Comparison of ENCODE assay signal across 7 cellular contexts in genomic region chr15:63500265-63501250, GRCh38. TPM values are rescaled to one million over a fixed set of nuclear protein-coding genes. Genes with fewer than 3 reads are reported as not detected.
DNase-seq lines count a peak whose midpoint lies in the region; FAIRE-seq and TF ChIP-seq lines count a peak whose summit lies in the region.

No MANE protein-coding gene starts in this region.

- peaks cover 12% of the 10 kb centered on the region for H3F3A ChIP-seq in smooth muscle cell (ENCODE audit: low read depth)

- H3K4me3 ChIP-seq in keratinocyte (ENCODE audit: control insufficient read depth in 2 of 3, extremely low read depth in 1 of 3, insufficient read depth in 2 of 3, low read depth in 1 of 3, low read length in 3 of 3) (peak overlapping the region in 2 of 3 experiments; percentile 4 to 11), smooth muscle cell (peak overlapping the region; percentile 9)

- WGBS in smooth muscle cell (ENCODE audit: low lambda C conversion rate) = 84% methylated on average over 8 of the region's 8 CpGs

- H4K20me1 ChIP-seq in keratinocyte (ENCODE audit: control insufficient read depth, extremely low read depth, insufficient read depth, low read length) = no peaks in the 10 kb centered on the region
- H4K20me1 ChIP-seq in smooth muscle cell (ENCODE audit: low read depth) = peaks cover under 1% of the 10 kb centered on the region

- peak overlapping the region; percentile 81 for H3K4me3 Mint-ChIP-seq in HFFc6
- H3K4me3 Mint-ChIP-seq in activated CD4-positive, alpha-beta memory T cell treated with anti-CD3 and anti-CD28 coated beads, Interleukin-2, amount 10 ng/mL, durations not matched to agents 7 days and 5 days = peak overlapping the region; percentile 76

- peak overlapping the region; percentile 68 for H3K4me2 ChIP-seq in keratinocyte (ENCODE audit: control insufficient read depth, extremely low read depth, insufficient read depth, low read depth, low read length)
- peak overlapping the region; percentile 54 for H3K4me2 ChIP-seq in smooth muscle cell

- no peak for DNase-seq in HFFc6
- no peak for DNase-seq in activated CD4-positive, alpha-beta memory T cell treated with anti-CD3 and anti-CD28 coated beads, Interleukin-2, amount 10 ng/mL, durations not matched to agents 7 days and 5 days
- no peak for DNase-seq in keratinocyte (ENCODE audit: low read depth, low spot score)
- no peak for DNase-seq in smooth muscle cell (lab: John Stamatoyannopoulos, UW; ENCODE audit: unreplicated experiment)
- no peak for DNase-seq in hypothalamus (lab: John Stamatoyannopoulos, UW)
- no peak for DNase-seq in GM10266 (ENCODE audit: extremely low spot score)
- DNase-seq in mesenteric fat pad (ENCODE audit: low spot score) = no peak

- TF ChIP-seq CTCF in HFFc6 (IDR thresholded peaks at IDR 0.05) (no peak), keratinocyte (optimal IDR thresholded peaks at IDR 0.05 in 1 of 3, IDR thresholded peaks at IDR 0.05 in 1 of 3, conservative IDR thresholded peaks at IDR 0.05 in 1 of 3; ENCODE audit: extremely low read depth in 1 of 3, insufficient read depth in 2 of 3, low read length in 3 of 3) (no peak), smooth muscle cell (IDR thresholded peaks at IDR 0.05; ENCODE audit: borderline replicate concordance, insufficient read depth, poor library complexity, severe bottlenecking) (no peak), GM10266 (IDR thresholded peaks at IDR 0.05; ENCODE audit: control insufficient read depth, insufficient read depth, low read depth, missing control alignments) (no peak)

- no peaks in the 10 kb centered on the region for H3K36me3 ChIP-seq in keratinocyte (ENCODE audit: control insufficient read depth in 2 of 2, extremely low read depth in 1 of 2, insufficient read depth in 2 of 2, low read length in 2 of 2)
- no peaks in the 10 kb centered on the region for H3K36me3 ChIP-seq in smooth muscle cell (ENCODE audit: low read depth)

- H3K79me2 ChIP-seq in keratinocyte (ENCODE audit: control insufficient read depth, insufficient read depth, low read length) (peaks cover 9% of the 10 kb centered on the region), smooth muscle cell (ENCODE audit: low read depth) (peaks cover 5% of the 10 kb centered on the region)

- H3K4me1 Mint-ChIP-seq in HFFc6 (ENCODE audit: low read depth) = peaks cover 43% of the 10 kb centered on the region
- peaks cover 58% of the 10 kb centered on the region for H3K4me1 Mint-ChIP-seq in activated CD4-positive, alpha-beta memory T cell treated with anti-CD3 and anti-CD28 coated beads, Interleukin-2, amount 10 ng/mL, durations not matched to agents 7 days and 5 days

- dilution Hi-C loops in keratinocyte (cut with MboI; ENCODE audit: extremely low pct_ligation_motif_present, low sequenced_read_pairs) = no loop called here

- FAIRE-seq in keratinocyte (lab: Jason Lieb, UNC) = no peak

- H3K27me3 ChIP-seq in keratinocyte (ENCODE audit: control insufficient read depth, extremely low read depth, insufficient read depth, low read length) (no peaks in the 10 kb centered on the region), smooth muscle cell (ENCODE audit: low read depth) (no peaks in the 10 kb centered on the region)

- H3K27ac Mint-ChIP-seq in HFFc6 = peak overlapping the region; percentile 98
- peak overlapping the region; percentile 62 for H3K27ac Mint-ChIP-seq in activated CD4-positive, alpha-beta memory T cell treated with anti-CD3 and anti-CD28 coated beads, Interleukin-2, amount 10 ng/mL, durations not matched to agents 7 days and 5 days

- H3K9me3 Mint-ChIP-seq in HFFc6 = no peaks in the 10 kb centered on the region
- no peaks in the 10 kb centered on the region for H3K9me3 Mint-ChIP-seq in activated CD4-positive, alpha-beta memory T cell treated with anti-CD3 and anti-CD28 coated beads, Interleukin-2, amount 10 ng/mL, durations not matched to agents 7 days and 5 days

- H2AFZ ChIP-seq in keratinocyte (ENCODE audit: control insufficient read depth, low read length) (peak overlapping the region; percentile 85), smooth muscle cell (ENCODE audit: low read depth) (no peak overlapping the region)

- peak overlapping the region; percentile 74 for H3K27ac ChIP-seq in keratinocyte (ENCODE audit: control insufficient read depth, insufficient read depth, low read length)
- H3K27ac ChIP-seq in smooth muscle cell (ENCODE audit: low read depth) = peak overlapping the region; percentile 98

- no peaks in the 10 kb centered on the region for H3K9me3 ChIP-seq in keratinocyte (ENCODE audit: control insufficient read depth, low read depth, low read length)
- no peaks in the 10 kb centered on the region for H3K9me3 ChIP-seq in smooth muscle cell (replicated peaks; ENCODE audit: low read depth)

- no peaks in the 10 kb centered on the region for H3K9me1 ChIP-seq in keratinocyte (ENCODE audit: control insufficient read depth, extremely low read depth, insufficient read depth, low read length)

- H3K4me1 ChIP-seq in keratinocyte (ENCODE audit: control insufficient read depth, extremely low read depth, insufficient read depth, low read length) = peaks cover 36% of the 10 kb centered on the region
- peaks cover 13% of the 10 kb centered on the region for H3K4me1 ChIP-seq in smooth muscle cell (ENCODE audit: low read depth)

- H3K9ac ChIP-seq in keratinocyte (ENCODE audit: control insufficient read depth, extremely low read depth, insufficient read depth, low read length) (peak overlapping the region; percentile 68), smooth muscle cell (ENCODE audit: low read depth) (no peak overlapping the region)

- CTCF ChIA-PET in activated CD4-positive, alpha-beta memory T cell treated with anti-CD3 and anti-CD28 coated beads, Interleukin-2, amount 10 ng/mL, durations not matched to agents 7 days and 5 days (lab: Charles Lee) = interaction anchor here (1.3 to 2.6 kb wide), 3 partner anchors 17 to 33 kb away, joined by 3 to 8 read pairs (median 4); no protein-coding TSS in a partner anchor

- POLR2A ChIA-PET in activated CD4-positive, alpha-beta memory T cell treated with anti-CD3 and anti-CD28 coated beads, Interleukin-2, amount 10 ng/mL, durations not matched to agents 7 days and 5 days (lab: Charles Lee) = interaction anchor here (0.7 to 8.4 kb wide), 5 partner anchors 10 to 268 kb away, joined by 3 to 175 read pairs (median 4); no protein-coding TSS in a partner anchor

- H3K27me3 Mint-ChIP-seq in HFFc6 (ENCODE audit: insufficient read depth) = peaks cover 15% of the 10 kb centered on the region
- no peaks in the 10 kb centered on the region for H3K27me3 Mint-ChIP-seq in activated CD4-positive, alpha-beta memory T cell treated with anti-CD3 and anti-CD28 coated beads, Interleukin-2, amount 10 ng/mL, durations not matched to agents 7 days and 5 days

- H3K36me3 Mint-ChIP-seq in HFFc6 (ENCODE audit: low read depth) = peaks cover 7% of the 10 kb centered on the region; the same call in 1 of the 2 replicates
- H3K36me3 Mint-ChIP-seq in activated CD4-positive, alpha-beta memory T cell treated with anti-CD3 and anti-CD28 coated beads, Interleukin-2, amount 10 ng/mL, durations not matched to agents 7 days and 5 days (ENCODE audit: low read depth) = peaks cover 2% of the 10 kb centered on the region

RNA-seq across cellular contexts. Expression of gene USP3, which starts 3.8 kb away (rescaled TPM):
- 10 to 100 TPM; 16.8 to 26.2 (median 23.1) TPM for total RNA-seq in HFFc6 (2021; fragmentation: NEBNext Ultra II Directional; extraction: Animal tissue kit (Norgen Biotek cat#: 25700))
- 10 to 100 TPM; 67.9 to 68.7 TPM for total RNA-seq in activated CD4-positive, alpha-beta memory T cell treated with anti-CD3 and anti-CD28 coated beads, Interleukin-2, amount 10 ng/mL, durations not matched to agents 7 days and 5 days
- polyA plus RNA-seq in keratinocyte = 8.3 to 19.9 TPM (median 16.2 TPM) in 3 replicates
- polyA plus RNA-seq in keratinocyte (2011; ENCODE audit: low read depth) = 57.4 TPM
- 10.6 and 17.3 TPM in 2 replicates for polyA plus RNA-seq in keratinocyte (2011; cell fraction: cytosol; rRNA removed)
- 29.1 and 32.3 TPM in 2 replicates for polyA plus RNA-seq in keratinocyte (2011; cell fraction: nucleus; rRNA removed)
- 18.0 and 25.1 TPM in 2 replicates for polyA plus RNA-seq in keratinocyte (2012; ENCODE audit: low replicate concordance)
- polyA minus RNA-seq in keratinocyte = 12.1 to 23.0 TPM (median 19.0 TPM) in 3 replicates
- 6.3 TPM for polyA minus RNA-seq in keratinocyte (2011; cell fraction: cytosol; rRNA and poly(A)+ RNA removed)
- 20.5 and 31.2 TPM in 2 replicates for polyA minus RNA-seq in keratinocyte (2011; cell fraction: nucleus; rRNA and poly(A)+ RNA removed)
- 25.5 and 26.2 TPM in 2 replicates for total RNA-seq in smooth muscle cell
- polyA plus RNA-seq in smooth muscle cell = 17.1 and 18.8 TPM in 2 replicates
- total RNA-seq in mesenteric fat pad = 54.7 TPM
